ENCODE assay signal across 21 cellular contexts in the genomic region with DNA sequence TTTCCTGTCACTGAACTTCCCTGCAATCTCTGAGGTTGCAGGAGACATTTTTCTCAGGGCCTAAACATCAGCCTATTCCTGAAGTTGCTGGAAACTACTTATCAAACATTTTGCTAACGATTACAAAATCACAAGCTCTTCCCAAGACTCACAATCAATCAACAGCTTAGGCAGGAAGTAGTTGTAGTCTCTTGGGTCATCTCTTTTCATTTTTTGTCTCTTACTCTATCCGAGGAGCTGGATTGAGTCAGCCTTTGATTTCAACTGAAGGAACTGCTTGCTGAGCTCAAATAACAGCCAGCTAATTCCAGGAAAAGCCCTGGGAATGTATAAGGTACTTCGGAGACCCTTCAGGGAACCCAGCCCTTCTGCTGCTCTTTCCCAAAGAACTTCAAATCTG.
DNase-seq lines count a peak whose midpoint lies in the region; ATAC-seq, FAIRE-seq and TF ChIP-seq lines count a peak whose summit lies in the region.
"Had no signal": no experiment of that assay in that cellular context is flagged by ENCODE, and none has a peak within 500 bp of the region (broad histone marks: within the 10 kb centered on the region; RNA-seq: fewer than 3 reads in every experiment).

No MANE protein-coding gene starts in this region.

- no CpG with 5 or more reads among the region's 3 CpGs for WGBS in IMR-90 (ENCODE audit: extremely low coverage in 2 of 2, insufficient read length in 1 of 2), 2 experiments

- peak overlapping the region; percentile 87 for H3K27ac Mint-ChIP-seq in mesothelial cell of epicardium
- no peak overlapping the region for H3K27ac Mint-ChIP-seq in Calu3 (ENCODE audit: unreplicated experiment)
- H3K27ac Mint-ChIP-seq: effector memory CD8-positive, alpha-beta T cell; naive thymus-derived CD8-positive, alpha-beta T cell had no signal

- H3K4me3 ChIP-seq in AG04449 (ENCODE audit: low read depth, low read length) (no peak overlapping the region), IMR-90 (ENCODE audit: insufficient read depth, low read depth, low read length) (no peak overlapping the region), epithelial cell of esophagus (ENCODE audit: low read length) (no peak overlapping the region)
- H3K4me3 ChIP-seq: breast epithelium, SK-N-MC, skin epidermis had no signal

- no peak overlapping the region; the same call in 1 of the 2 replicates for H3K4ac ChIP-seq in IMR-90 (ENCODE audit: low read depth, low read length)

- in situ Hi-C loops in IMR-90 (cut with MboI; ENCODE audit: low sequenced_read_pairs), result no loop called here

- H3K36me3 Mint-ChIP-seq in mesothelial cell of epicardium, result peaks cover 9% of the 10 kb centered on the region
- H3K36me3 Mint-ChIP-seq in Calu3 (ENCODE audit: insufficient read depth, unreplicated experiment), result no peaks in the 10 kb centered on the region
- H3K36me3 Mint-ChIP-seq: naive thymus-derived CD8-positive, alpha-beta T cell had no signal

- H2AK9ac ChIP-seq in IMR-90 (replicated peaks; ENCODE audit: low read depth, low read length, poor library complexity), result no peak overlapping the region

- no TSS peak for BruUV-seq in IMR-90 (replicated peaks; lab: Mats Ljungman, UMichigan)
- no TSS peak for BruUV-seq in Calu3 (replicated peaks; lab: Mats Ljungman, UMichigan)

- no peak overlapping the region for H3K9ac ChIP-seq in IMR-90 (ENCODE audit: low read depth, low read length)

- TF ChIP-seq RAD21 in IMR-90 (IDR thresholded peaks at IDR 0.05; ENCODE audit: low read length), result no peak; the same call in 1 of the 2 replicates

- peak overlapping the region; percentile 23; the same call in 1 of the 2 replicates for H2BK20ac ChIP-seq in IMR-90 (ENCODE audit: low read depth, low read length)

- H2BK15ac ChIP-seq in IMR-90 (ENCODE audit: low read depth, low read length), result 0 out of 3 replicates have a peak overlapping the region, but pooled peaks have one; percentile 71

- H4K5ac ChIP-seq in IMR-90 (ENCODE audit: low read depth, low read length), result no peak overlapping the region

- intact Hi-C loops in IMR-90 (cut with micrococcal nuclease) (loop anchor here (5.0 kb wide), 1 partner anchor 396 kb away; no protein-coding TSS in a partner anchor), Calu3 (cut with micrococcal nuclease; ENCODE audit: unreplicated experiment) (no loop called here)

- peak overlapping the region; percentile 69; the same call in 1 of the 2 replicates for H3K18ac ChIP-seq in IMR-90 (ENCODE audit: low read depth, low read length)

- peak overlapping the region; percentile 14; the same call in 1 of the 2 replicates for H3K4me2 ChIP-seq in IMR-90 (ENCODE audit: low read depth, low read length)

- no peak overlapping the region; the same call in 1 of the 2 replicates for H3K14ac ChIP-seq in IMR-90 (replicated peaks; ENCODE audit: low read depth, low read length)

- peaks cover 3% of the 10 kb centered on the region; the same call in 1 of the 2 replicates for H3K9me1 ChIP-seq in IMR-90 (ENCODE audit: insufficient read depth, low read length)

- peak overlapping the region; percentile 34; the same call in 1 of the 2 replicates for H3K23ac ChIP-seq in IMR-90 (ENCODE audit: low read depth, low read length)

- H3K4me1 Mint-ChIP-seq in mesothelial cell of epicardium (peaks cover 24% of the 10 kb centered on the region), Calu3 (ENCODE audit: low read depth, unreplicated experiment) (no peaks in the 10 kb centered on the region)
- H3K4me1 Mint-ChIP-seq: naive thymus-derived CD8-positive, alpha-beta T cell had no signal

- H4K20me1 ChIP-seq in IMR-90 (ENCODE audit: insufficient read depth, low read length), result no peaks in the 10 kb centered on the region

- no peak overlapping the region for H3K56ac ChIP-seq in IMR-90 (ENCODE audit: extremely low read depth, insufficient read depth, low read length)

- ATAC-seq in IMR-90 (ENCODE audit: low read depth), result peak; percentile 87
- ATAC-seq: effector memory CD8-positive, alpha-beta T cell; naive thymus-derived CD8-positive, alpha-beta T cell; stimulated activated naive CD8-positive, alpha-beta T cell treated with anti-CD3 and anti-CD28 coated beads, Interleukin-15, Interleukin-2, amounts not matched to agents 100 U/mL and 50 U/mL, for 24 hours had no signal

- TF ChIP-seq CTCF in AG04449 (IDR thresholded peaks at IDR 0.05; ENCODE audit: insufficient read depth, low read length, missing control alignments) (no peak), IMR-90 (conservative IDR thresholded peaks at IDR 0.05; ENCODE audit: low read depth, low read length) (no peak), epithelial cell of esophagus (IDR thresholded peaks at IDR 0.05; ENCODE audit: insufficient read depth, low read depth, low read length, missing control alignments) (no peak), mesothelial cell of epicardium (IDR thresholded peaks at IDR 0.05; ENCODE audit: unreplicated experiment) (no peak), Calu3 (IDR thresholded peaks at IDR 0.05; ENCODE audit: unreplicated experiment) (no peak)

- FAIRE-seq in GM19239 (lab: Jason Lieb, UNC), result no peak
- FAIRE-seq: urothelium cell line had no signal

- H3K27ac ChIP-seq in IMR-90 (ENCODE audit: insufficient read depth, low read length), result no peak overlapping the region
- H3K27ac ChIP-seq: breast epithelium, SK-N-MC, skin epidermis, WERI-Rb-1 had no signal

- no peak overlapping the region for H2AK5ac ChIP-seq in IMR-90 (ENCODE audit: low read depth, low read length)

- 0 out of 2 replicates have a peak overlapping the region, but pooled peaks have one; percentile 5 for H4K91ac ChIP-seq in IMR-90 (ENCODE audit: insufficient read depth, low read depth, low read length)

- TF ChIP-seq POLR2A in IMR-90 (IDR thresholded peaks at IDR 0.05; ENCODE audit: low read depth, low read length), result no peak

- H3K9me3 ChIP-seq in IMR-90 (ENCODE audit: control insufficient read depth, insufficient read depth, low read length), result no peaks in the 10 kb centered on the region
- H3K9me3 ChIP-seq: breast epithelium had no signal

- H2AFZ ChIP-seq in IMR-90 (replicated peaks; ENCODE audit: low read length, poor library complexity), result no peak overlapping the region

- peaks cover 18% of the 10 kb centered on the region for H3K9me3 Mint-ChIP-seq in mesothelial cell of epicardium
- H3K9me3 Mint-ChIP-seq in Calu3 (ENCODE audit: low read depth, unreplicated experiment), result peaks cover 1% of the 10 kb centered on the region

- H2BK5ac ChIP-seq in IMR-90 (ENCODE audit: low read depth, low read length, poor library complexity, severe bottlenecking), result peak overlapping the region; percentile 67

- no peaks in the 10 kb centered on the region for H3K36me3 ChIP-seq in IMR-90 (ENCODE audit: control insufficient read depth, insufficient read depth, low read length)
- H3K36me3 ChIP-seq: breast epithelium, WERI-Rb-1 had no signal

- H4K8ac ChIP-seq in IMR-90 (ENCODE audit: low read depth in 2 of 2, low read length in 2 of 2), result peak overlapping the region in 1 of 2 experiments; percentile 65; a peak in 1 of 4 replicates

- H3K79me1 ChIP-seq in IMR-90 (ENCODE audit: low read depth in 1 of 2, low read length in 2 of 2), result no peaks in the 10 kb centered on the region

- CTCF ChIA-PET in AG04449 (lab: Yijun Ruan, JAX) (interaction anchor here (1.0 to 1.1 kb wide), 2 partner anchors 11 to 13 kb away, joined by 3 to 5 read pairs; no protein-coding TSS in a partner anchor), IMR-90 (lab: Yijun Ruan, JAX) (no interaction called here), Calu3 (lab: Charles Lee) (no interaction called here)

- dilution Hi-C loops in IMR-90 (cut with HindIII; ENCODE audit: low sequenced_read_pairs, unreplicated experiment), result no loop called here

- H3K27me3 ChIP-seq in IMR-90 (ENCODE audit: control insufficient read depth, insufficient read depth, low read length), result no peaks in the 10 kb centered on the region
- H3K27me3 ChIP-seq: breast epithelium had no signal

- H3K4me1 ChIP-seq in IMR-90 (ENCODE audit: control insufficient read depth, insufficient read depth, low read length), result peaks cover 3% of the 10 kb centered on the region; the same call in 1 of the 2 replicates
- H3K4me1 ChIP-seq: breast epithelium had no signal

- POLR2A ChIA-PET in AG04449 (lab: Yijun Ruan, JAX) (interaction anchor here (0.8 kb wide), 1 partner anchor 37 kb away, joined by 3 read pairs; no protein-coding TSS in a partner anchor), IMR-90 (lab: Charles Lee; ENCODE audit: unreplicated experiment) (no interaction called here)

- H3K4me3 Mint-ChIP-seq in mesothelial cell of epicardium (no peak overlapping the region), Calu3 (ENCODE audit: low read depth, unreplicated experiment) (no peak overlapping the region)
- H3K4me3 Mint-ChIP-seq: effector memory CD8-positive, alpha-beta T cell; naive thymus-derived CD8-positive, alpha-beta T cell had no signal

- DNase-seq in AG04449 (ENCODE audit: low read depth, low spot score) (peak; percentile 29), IMR-90 (peak; percentile 78), epithelial cell of esophagus (ENCODE audit: low read depth) (peak; percentile 51), mesothelial cell of epicardium (ENCODE audit: low spot score in 2 of 2, unreplicated experiment in 2 of 2) (no peak), DMS 273 (lab: John Stamatoyannopoulos, UW; ENCODE audit: unreplicated experiment) (no peak), CD1c-positive myeloid dendritic cell (ENCODE audit: extremely low spot score) (no peak), Calu3 (no peak), GM19239 (ENCODE audit: insufficient read length, low spot score) (no peak)
- DNase-seq: ACHN; activated gamma-delta T cell; effector memory CD8-positive, alpha-beta T cell; KBM-7; naive thymus-derived CD8-positive, alpha-beta T cell; NCI-H1105 treated with DMSO at 0.1 percent for 48 hours; NCI-H2227 treated with DMSO at 0.1 percent for 48 hours; stimulated activated naive CD8-positive, alpha-beta T cell treated with anti-CD3 and anti-CD28 coated beads, Interleukin-15, Interleukin-2, amounts not matched to agents 100 U/mL and 50 U/mL, for 24 hours; WERI-Rb-1 had no signal

- H3K27me3 Mint-ChIP-seq in mesothelial cell of epicardium (ENCODE audit: low read depth) (no peaks in the 10 kb centered on the region), Calu3 (ENCODE audit: unreplicated experiment) (no peaks in the 10 kb centered on the region)
- H3K27me3 Mint-ChIP-seq: effector memory CD8-positive, alpha-beta T cell had no signal

- H2BK120ac ChIP-seq in IMR-90 (ENCODE audit: low read depth, low read length), result peak overlapping the region; percentile 62; the same call in 1 of the 2 replicates

TF ChIP-seq in IMR-90, 13 proteins besides CTCF, POLR2A, EP300 and RAD21:
- TF ChIP-seq MAFK (IDR thresholded peaks at IDR 0.05; ENCODE audit: low read depth, low read length), result 0 out of 2 replicates have a peak, but pooled peaks have one; percentile 4
- TF ChIP-seq RCOR1 (IDR thresholded peaks at IDR 0.05; ENCODE audit: insufficient replicate concordance, low read length), result no peak
- TF ChIP-seq CEBPB (IDR thresholded peaks at IDR 0.05; ENCODE audit: low read depth, low read length), result peak; percentile 43; the same call in 1 of the 2 replicates

Comparison
In these comparisons a context has a peak if more than half of its experiments do, and no peak if none do; other contexts are left out.
1. DNase-seq: peak in AG04449 (single experiment), IMR-90 (single experiment) and epithelial cell of esophagus (single experiment); none in mesothelial cell of epicardium (0 of 2), DMS 273 (single experiment), CD1c-positive myeloid dendritic cell (single experiment), Calu3 (single experiment) and GM19239 (single experiment).